27 cellular contexts compared by ENCODE assay signal in the genomic region with DNA sequence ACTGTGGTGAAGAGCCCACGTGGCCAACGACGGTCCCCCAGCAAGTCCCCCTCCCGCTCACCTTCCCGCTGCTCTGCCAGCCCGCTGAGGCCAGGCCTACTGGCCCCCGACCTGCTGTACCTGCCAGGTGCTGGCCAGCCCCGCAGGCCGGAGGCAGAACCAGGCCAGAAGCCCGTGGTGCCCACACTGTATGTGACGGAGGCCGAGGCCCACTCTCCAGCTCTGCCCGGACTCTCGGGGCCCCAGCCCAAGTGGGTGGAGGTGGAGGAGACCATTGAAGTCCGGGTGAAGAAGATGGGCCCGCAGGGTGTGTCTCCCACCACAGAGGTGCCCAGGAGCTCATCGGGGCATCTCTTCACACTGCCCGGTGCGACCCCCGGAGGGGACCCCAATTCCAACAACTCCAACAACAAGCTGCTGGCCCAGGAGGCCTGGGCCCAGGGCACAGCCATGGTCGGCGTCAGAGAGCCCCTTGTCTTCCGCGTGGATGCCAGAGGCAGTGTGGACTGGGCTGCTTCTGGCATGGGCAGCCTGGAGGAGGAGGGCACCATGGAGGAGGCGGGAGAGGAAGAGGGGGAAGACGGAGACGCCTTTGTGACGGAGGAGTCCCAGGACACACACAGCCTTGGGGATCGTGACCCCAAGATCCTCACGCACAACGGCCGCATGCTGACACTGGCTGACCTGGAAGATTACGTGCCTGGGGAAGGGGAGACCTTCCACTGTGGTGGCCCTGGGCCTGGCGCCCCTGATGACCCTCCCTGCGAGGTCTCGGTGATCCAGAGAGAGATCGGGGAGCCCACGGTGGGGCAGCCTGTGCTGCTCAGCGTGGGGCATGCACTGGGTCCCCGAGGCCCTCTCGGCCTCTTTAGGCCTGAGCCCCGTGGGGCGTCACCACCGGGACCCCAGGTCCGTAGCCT. TPM values are rescaled to one million over a fixed set of nuclear protein-coding genes. Genes with fewer than 3 reads are reported as not detected.
"Had no signal": no experiment of that assay in that cellular context is flagged by ENCODE, and none has a peak within 500 bp of the region (broad histone marks: within the 10 kb centered on the region; RNA-seq: fewer than 3 reads in every experiment).

No MANE protein-coding gene starts in this region.

- H3K27ac ChIP-seq: skin epidermis, stomach, tibial artery, upper lobe of right lung had no signal

- H3K4me1 Mint-ChIP-seq: activated CD4-positive, alpha-beta T cell treated with anti-CD3 and anti-CD28 coated beads, Interleukin-2, amount 10 ng/mL, durations not matched to agents 24 days and 14 days; brain; memory B cell; neural crest cell; stimulated activated naive B cell treated with anti-CD40 and anti-IgM and Interleukin-4, amounts not matched to agents 10 μg/mL and 1 μg/mL and 100 μg/mL, for 72 hours had no signal

- H3K4me3 ChIP-seq: skin epidermis, stomach, tibial artery, upper lobe of right lung had no signal

- ATAC-seq: activated naive CD4-positive, alpha-beta T cell treated with anti-CD3 and anti-CD28 coated beads, Interleukin-2, amount 50 U/mL, for 72 hours; sciatic nerve; SK-N-SH treated with all-trans-retinoic acid at 6 μM for 48 hours; stimulated activated naive B cell treated with anti-CD40 and anti-IgM and Interleukin-4, amounts not matched to agents 10 μg/mL and 1 μg/mL and 100 μg/mL, for 72 hours; upper lobe of right lung had no signal

- H3K9me3 Mint-ChIP-seq: activated CD4-positive, alpha-beta memory T cell treated with anti-CD3 and anti-CD28 coated beads, Interleukin-2, amount 10 ng/mL, durations not matched to agents 7 days and 5 days; activated CD4-positive, alpha-beta T cell treated with anti-CD3 and anti-CD28 coated beads, Interleukin-2, amount 10 ng/mL, durations not matched to agents 24 days and 14 days; activated naive CD4-positive, alpha-beta T cell treated with anti-CD3 and anti-CD28 coated beads, Interleukin-2, amount 50 U/mL, for 72 hours; activated T-cell treated with anti-CD3 and anti-CD28 coated beads, Interleukin-2, amount 50 U/mL, for 24 hours; brain; memory B cell; naive thymus-derived CD4-positive, alpha-beta T cell; neural crest cell; stimulated activated naive B cell treated with anti-CD40 and anti-IgM and Interleukin-4, amounts not matched to agents 10 μg/mL and 1 μg/mL and 100 μg/mL, for 72 hours had no signal

- H3K27ac Mint-ChIP-seq: activated CD4-positive, alpha-beta memory T cell treated with anti-CD3 and anti-CD28 coated beads, Interleukin-2, amount 10 ng/mL, durations not matched to agents 7 days and 5 days; activated CD4-positive, alpha-beta T cell treated with anti-CD3 and anti-CD28 coated beads, Interleukin-2, amount 10 ng/mL, durations not matched to agents 24 days and 14 days; activated naive CD4-positive, alpha-beta T cell treated with anti-CD3 and anti-CD28 coated beads, Interleukin-2, amount 50 U/mL, for 72 hours; activated T-cell treated with anti-CD3 and anti-CD28 coated beads, Interleukin-2, amount 50 U/mL, for 24 hours; brain; memory B cell; naive thymus-derived CD4-positive, alpha-beta T cell; stimulated activated naive B cell treated with anti-CD40 and anti-IgM and Interleukin-4, amounts not matched to agents 10 μg/mL and 1 μg/mL and 100 μg/mL, for 72 hours had no signal

- H3K4me1 ChIP-seq: stomach, tibial artery, upper lobe of right lung had no signal

- FAIRE-seq: endothelial cell of umbilical vein, islet of Langerhans had no signal

- DNase-seq: activated CD4-positive, alpha-beta memory T cell treated with anti-CD3 and anti-CD28 coated beads, Interleukin-2, amount 10 ng/mL, durations not matched to agents 7 days and 5 days; activated CD4-positive, alpha-beta T cell treated with anti-CD3 and anti-CD28 coated beads, Interleukin-2, amount 10 ng/mL, durations not matched to agents 24 days and 14 days; activated CD4-positive, CD25-positive, alpha-beta regulatory T cell treated with anti-CD3 and anti-CD28 coated beads, Interleukin-2, amount 50 U/mL, for 72 hours; activated CD8-positive, alpha-beta memory T cell treated with anti-CD3 and anti-CD28 coated beads, Interleukin-2, amount 50 U/mL, for 48 hours; activated naive CD4-positive, alpha-beta T cell; activated T-cell treated with anti-CD3 and anti-CD28 coated beads, Interleukin-2, amount 50 U/mL, for 24 hours; anterior cingulate cortex; central memory CD4-positive, alpha-beta T cell; midbrain; naive thymus-derived CD4-positive, alpha-beta T cell; occipital lobe; stimulated activated CD4-positive, alpha-beta T cell treated with anti-CD3 and anti-CD28 coated beads, Interleukin-4, amount 100 ng/mL, for 4 hours; stimulated activated CD8-positive, alpha-beta memory T cell treated with anti-CD3 and anti-CD28 coated beads, Interleukin-4, amount 100 ng/mL, for 48 hours; stimulated activated naive B cell treated with anti-CD40 and anti-IgM and Interleukin-4, amounts not matched to agents 10 μg/mL and 1 μg/mL and 100 μg/mL, for 72 hours; stomach; T-helper 2 cell; tibial artery; upper lobe of right lung had no signal

- H3K27me3 Mint-ChIP-seq: activated CD4-positive, alpha-beta memory T cell treated with anti-CD3 and anti-CD28 coated beads, Interleukin-2, amount 10 ng/mL, durations not matched to agents 7 days and 5 days; activated CD4-positive, alpha-beta T cell treated with anti-CD3 and anti-CD28 coated beads, Interleukin-2, amount 10 ng/mL, durations not matched to agents 24 days and 14 days; activated T-cell treated with anti-CD3 and anti-CD28 coated beads, Interleukin-2, amount 50 U/mL, for 24 hours; brain; naive thymus-derived CD4-positive, alpha-beta T cell had no signal

- H3K4me3 Mint-ChIP-seq: activated CD4-positive, alpha-beta memory T cell treated with anti-CD3 and anti-CD28 coated beads, Interleukin-2, amount 10 ng/mL, durations not matched to agents 7 days and 5 days; activated CD4-positive, alpha-beta T cell treated with anti-CD3 and anti-CD28 coated beads, Interleukin-2, amount 10 ng/mL, durations not matched to agents 24 days and 14 days; activated T-cell treated with anti-CD3 and anti-CD28 coated beads, Interleukin-2, amount 50 U/mL, for 24 hours; brain; memory B cell; naive thymus-derived CD4-positive, alpha-beta T cell; neural crest cell; stimulated activated naive B cell treated with anti-CD40 and anti-IgM and Interleukin-4, amounts not matched to agents 10 μg/mL and 1 μg/mL and 100 μg/mL, for 72 hours had no signal

- H3K27me3 ChIP-seq: upper lobe of right lung had no signal

- H3K9me3 ChIP-seq: stomach, tibial artery, upper lobe of right lung had no signal

- H3K36me3 Mint-ChIP-seq: activated naive CD4-positive, alpha-beta T cell treated with anti-CD3 and anti-CD28 coated beads, Interleukin-2, amount 50 U/mL, for 72 hours; brain; memory B cell; naive thymus-derived CD4-positive, alpha-beta T cell; stimulated activated naive B cell treated with anti-CD40 and anti-IgM and Interleukin-4, amounts not matched to agents 10 μg/mL and 1 μg/mL and 100 μg/mL, for 72 hours had no signal

- H3K36me3 ChIP-seq: stomach, tibial artery, upper lobe of right lung had no signal

RNA-seq across cellular contexts. Expression of a gene that starts 56.8 kb away (rescaled TPM):
- total RNA-seq: endothelial cell of umbilical vein had no signal
- polyA plus RNA-seq: endothelial cell of umbilical vein had no signal
